Comparison of ENCODE assay signal across 14 cellular contexts in genomic region chr6:74343804-74344203, GRCh38.
DNase-seq lines count a peak whose midpoint lies in the region; ATAC-seq, FAIRE-seq and TF ChIP-seq lines count a peak whose summit lies in the region.
"Had no signal": no experiment of that assay in that cellular context is flagged by ENCODE, and none has a peak within 500 bp of the region (broad histone marks: within the 10 kb centered on the region; RNA-seq: fewer than 3 reads in every experiment).

No MANE protein-coding gene starts in this region.

- H3K4me1 ChIP-seq in A673 (ENCODE audit: insufficient read depth, low read length, poor library complexity, severe bottlenecking) (no peaks in the 10 kb centered on the region), foreskin keratinocyte (no peaks in the 10 kb centered on the region), Peyer's patch (no peaks in the 10 kb centered on the region)
- H3K4me1 ChIP-seq: testis had no signal

- ATAC-seq in foreskin keratinocyte (no peak), GM21447 (IDR thresholded peaks at IDR 0.05; ENCODE audit: unreplicated experiment) (no peak)
- ATAC-seq: left ventricle myocardium superior had no signal

- intact Hi-C loops in A673 (cut with micrococcal nuclease; ENCODE audit: unreplicated experiment), result no loop called here

- no peaks in the 10 kb centered on the region for H3K36me3 ChIP-seq in A673 (ENCODE audit: insufficient read depth, low read length, poor library complexity, severe bottlenecking)
- H3K36me3 ChIP-seq in Peyer's patch, result no peaks in the 10 kb centered on the region
- H3K36me3 ChIP-seq: BLaER1 treated with 17β-estradiol and CSF1 and Interleukin-3, amounts not matched to agents 10 nM and 100 nM had no signal

- TF ChIP-seq CTCF in A673 (conservative IDR thresholded peaks at IDR 0.05; ENCODE audit: low read depth, low read length) (peak; percentile 32; the same call in 1 of the 2 replicates), GM12873 (IDR thresholded peaks at IDR 0.05; ENCODE audit: insufficient read depth, low read depth, low read length, missing control alignments) (peak; percentile 7), RWPE1 (conservative IDR thresholded peaks at IDR 0.05; ENCODE audit: low read depth) (peak; percentile 36), foreskin keratinocyte (conservative IDR thresholded peaks at IDR 0.05) (peak; percentile 55), Peyer's patch (IDR thresholded peaks at IDR 0.05) (no peak)

- TF ChIP-seq POLR2A in Peyer's patch (IDR thresholded peaks at IDR 0.05) (no peak), GM12891 (IDR thresholded peaks at IDR 0.05; ENCODE audit: low read depth, low read length) (no peak)

- H3K27ac ChIP-seq in A673 (ENCODE audit: low read depth, low read length, poor library complexity, severe bottlenecking) (no peak overlapping the region), RWPE1 (no peak overlapping the region), foreskin keratinocyte (no peak overlapping the region), Peyer's patch (no peak overlapping the region)
- H3K27ac ChIP-seq: BLaER1 treated with 17β-estradiol and CSF1 and Interleukin-3, amounts not matched to agents 10 nM and 100 nM; testis had no signal

- H3K9me3 ChIP-seq in A673 (ENCODE audit: low read depth, low read length, poor library complexity, severe bottlenecking), result no peaks in the 10 kb centered on the region
- H3K9me3 ChIP-seq in Peyer's patch, result no peaks in the 10 kb centered on the region
- H3K9me3 ChIP-seq: testis had no signal

- DNase-seq in A673 (ENCODE audit: low spot score), result peak; percentile 5
- DNase-seq in RWPE1 (ENCODE audit: low spot score), result peak; percentile 10
- no peak for DNase-seq in foreskin keratinocyte
- no peak for DNase-seq in Peyer's patch
- no peak for DNase-seq in SK-N-DZ (ENCODE audit: low spot score)
- DNase-seq in GM12891 (ENCODE audit: insufficient read length, low spot score), result no peak
- DNase-seq: left ventricle myocardium superior, NCI-H446, testis had no signal

- H3K27me3 ChIP-seq in A673 (replicated peaks; ENCODE audit: insufficient read depth, low read depth, low read length, poor library complexity) (no peaks in the 10 kb centered on the region), foreskin keratinocyte (no peaks in the 10 kb centered on the region), Peyer's patch (no peaks in the 10 kb centered on the region)
- H3K27me3 ChIP-seq: BLaER1 treated with 17β-estradiol and CSF1 and Interleukin-3, amounts not matched to agents 10 nM and 100 nM; testis had no signal

- no peak for FAIRE-seq in GM12891 (lab: Jason Lieb, UNC)
- FAIRE-seq: frontal cortex, GM12892 had no signal

- H3K4me3 ChIP-seq in A673 (ENCODE audit: low read depth, low read length, poor library complexity, severe bottlenecking) (no peak overlapping the region), Peyer's patch (no peak overlapping the region)
- H3K4me3 ChIP-seq: BLaER1 treated with 17β-estradiol and CSF1 and Interleukin-3, amounts not matched to agents 10 nM and 100 nM; testis had no signal

- BruUV-seq in A673 (replicated peaks; lab: Mats Ljungman, UMichigan), result no TSS peak

- POLR2A ChIA-PET in A673 (lab: Charles Lee; ENCODE audit: low non-redundant PET), result no interaction called here
- POLR2A ChIA-PET in RWPE1 (lab: Yijun Ruan, JAX; ENCODE audit: low non-redundant PET), result no interaction called here

- CTCF ChIA-PET in A673 (lab: Charles Lee), result interaction anchor here (0.6 to 1.2 kb wide), 2 partner anchors 55 to 865 kb away, joined by 4 to 6 read pairs; no protein-coding TSS in a partner anchor
- CTCF ChIA-PET in RWPE1 (lab: Yijun Ruan, JAX), result interaction anchor here (0.6 to 1.5 kb wide), 5 partner anchors 249 to 1864 kb away, joined by 4 to 5 read pairs (median 5); no protein-coding TSS in a partner anchor

TF ChIP-seq in GM12891, 5 proteins besides CTCF, POLR2A, EP300 and RAD21:
- TF ChIP-seq PAX5 (IDR thresholded peaks at IDR 0.05; ENCODE audit: insufficient read depth, low read length, severe bottlenecking), result no peak
- no peak for TF ChIP-seq SPI1 (IDR thresholded peaks at IDR 0.05; ENCODE audit: low read depth, low read length)
- TF ChIP-seq TAF1 (IDR thresholded peaks at IDR 0.05; ENCODE audit: low read depth, low read length), result no peak
- no peak for TF ChIP-seq POLR2AphosphoS5 (IDR thresholded peaks at IDR 0.05; ENCODE audit: low read depth, low read length)
- TF ChIP-seq POU2F2 (IDR thresholded peaks at IDR 0.05; ENCODE audit: low read depth, low read length), result no peak

Comparison
In these comparisons a context has a peak if more than half of its experiments do, and no peak if none do; other contexts are left out.
1. DNase-seq: peak in A673 (single experiment) and RWPE1 (single experiment); none in foreskin keratinocyte (0 of 2), Peyer's patch (0 of 3), SK-N-DZ (single experiment) and GM12891 (single experiment).
2. CTCF ChIP-seq: peak in A673 (single experiment), GM12873 (single experiment), RWPE1 (single experiment) and foreskin keratinocyte (single experiment); none in Peyer's patch (0 of 6).